8 cellular contexts compared by ENCODE assay signal in genomic region chr18:50967714-50968661, GRCh38. TPM values are rescaled to one million over a fixed set of nuclear protein-coding genes. Genes with fewer than 3 reads are reported as not detected.
DNase-seq lines count a peak whose midpoint lies in the region; ATAC-seq and TF ChIP-seq lines count a peak whose summit lies in the region.

A gene with protein sequence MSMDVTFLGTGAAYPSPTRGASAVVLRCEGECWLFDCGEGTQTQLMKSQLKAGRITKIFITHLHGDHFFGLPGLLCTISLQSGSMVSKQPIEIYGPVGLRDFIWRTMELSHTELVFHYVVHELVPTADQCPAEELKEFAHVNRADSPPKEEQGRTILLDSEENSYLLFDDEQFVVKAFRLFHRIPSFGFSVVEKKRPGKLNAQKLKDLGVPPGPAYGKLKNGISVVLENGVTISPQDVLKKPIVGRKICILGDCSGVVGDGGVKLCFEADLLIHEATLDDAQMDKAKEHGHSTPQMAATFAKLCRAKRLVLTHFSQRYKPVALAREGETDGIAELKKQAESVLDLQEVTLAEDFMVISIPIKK (plus strand): TSS chr18:50968040. CDS start chr18:50974405, 6,365 bp downstream.

- no peaks in the 10 kb centered on the region for H3K27me3 Mint-ChIP-seq in IgD-negative memory B cell
- H3K27me3 Mint-ChIP-seq in naive thymus-derived CD8-positive, alpha-beta T cell, result no peaks in the 10 kb centered on the region

- H3K27ac Mint-ChIP-seq in IgD-negative memory B cell, result peak within 1 kb of the TSS; percentile 88 to 94 (median 90)
- H3K27ac Mint-ChIP-seq in naive thymus-derived CD8-positive, alpha-beta T cell, result peak within 1 kb of the TSS; percentile 61 to 98 (median 96)

- peak; percentile 93 to 95 for TF ChIP-seq POLR2A in Peyer's patch (IDR thresholded peaks at IDR 0.05)

- DNase-seq in DMS79 (lab: John Stamatoyannopoulos, UW), result peak; percentile 48
- DNase-seq in Peyer's patch, result peak; percentile 67 to 88 (median 86)
- DNase-seq in activated T-helper 1 cell treated with anti-CD3 and anti-CD28 coated beads, Interleukin-2, amount 50 U/mL, for 16 hours (ENCODE audit: low read depth in 1 of 2, low spot score in 1 of 2), result peak; percentile 34 to 45
- peak; percentile 88 for DNase-seq in fibroblast of gingiva (ENCODE audit: low read depth)
- peak; percentile 32 to 75 (median 62) for DNase-seq in naive thymus-derived CD8-positive, alpha-beta T cell
- peak; percentile 25 to 69 (median 58) for DNase-seq in stimulated activated naive CD4-positive, alpha-beta T cell (lab: John Stamatoyannopoulos, UW)

- H3K4me1 Mint-ChIP-seq in IgD-negative memory B cell, result peaks cover 9 to 21% (median 13%) of the 10 kb centered on the region in 3 donors
- peaks cover 16 to 32% (median 25%) of the 10 kb centered on the region in 4 donors for H3K4me1 Mint-ChIP-seq in naive thymus-derived CD8-positive, alpha-beta T cell

- H3K27ac ChIP-seq in Peyer's patch, result peak within 1 kb of the TSS; percentile 92 to 99 (median 95)

- peak within 1 kb of the TSS; percentile 72 to 97 (median 80) for H3K4me3 ChIP-seq in Peyer's patch

- peaks cover 6% of the 10 kb centered on the region for H3K36me3 Mint-ChIP-seq in IgD-negative memory B cell
- H3K36me3 Mint-ChIP-seq in naive thymus-derived CD8-positive, alpha-beta T cell, result peaks cover 0 to 11% (median 9%) of the 10 kb centered on the region in 3 donors

- H3K4me1 ChIP-seq in Peyer's patch, result peaks cover 0 to 18% (median 0%) of the 10 kb centered on the region in 4 donors

- TF ChIP-seq CTCF in Peyer's patch (IDR thresholded peaks at IDR 0.05), result no peak

- H3K27me3 ChIP-seq in Peyer's patch, result no peaks in the 10 kb centered on the region

- H3K9me3 ChIP-seq in Peyer's patch, result no peaks in the 10 kb centered on the region

- no peaks in the 10 kb centered on the region for H3K36me3 ChIP-seq in Peyer's patch

- ATAC-seq in GM21529 (IDR thresholded peaks at IDR 0.05; ENCODE audit: unreplicated experiment), result peak; percentile 95
- ATAC-seq in naive thymus-derived CD8-positive, alpha-beta T cell, result peak; percentile 87 to 89

- peaks cover 2 to 8% (median 6%) of the 10 kb centered on the region in 3 donors for H3K9me3 Mint-ChIP-seq in IgD-negative memory B cell
- H3K9me3 Mint-ChIP-seq in naive thymus-derived CD8-positive, alpha-beta T cell, result peaks cover 8 to 15% (median 11%) of the 10 kb centered on the region in 9 donors

- POLR2A ChIA-PET in naive thymus-derived CD8-positive, alpha-beta T cell (lab: Charles Lee), result interaction anchor here (0.6 to 4.6 kb wide), 17 partner anchors 9 to 686 kb away, joined by 3 to 84 read pairs (median 4); partner anchors contain the start of genes MBD1, ME2, MEX3C and MRO

- H3K4me3 Mint-ChIP-seq in IgD-negative memory B cell, result peak within 1 kb of the TSS; percentile 90 to 98 (median 95)
- H3K4me3 Mint-ChIP-seq in naive thymus-derived CD8-positive, alpha-beta T cell, result peak within 1 kb of the TSS; percentile 72 to 97 (median 94)

RNA-seq across cellular contexts. Expression of the gene that starts here (rescaled TPM):
- 13.3 TPM for polyA plus RNA-seq in IgD-negative memory B cell
- 10 to 100 TPM in 1 of 4 donors, 1 to 10 TPM in 3; 7.1 to 15.5 (median 8.5) TPM for total RNA-seq in Peyer's patch
- total RNA-seq in naive thymus-derived CD8-positive, alpha-beta T cell, result 10 to 100 TPM; 14.3 to 17.9 TPM
- 10 to 100 TPM; 12.6 to 19.9 (median 15.0) TPM for polyA plus RNA-seq in naive thymus-derived CD8-positive, alpha-beta T cell

Comparison
In these comparisons a context has a peak if more than half of its experiments do, and no peak if none do; other contexts are left out.
1. Peak in every context shown above with its lines: DNase-seq, ATAC-seq, H3K4me3 ChIP-seq and H3K27ac ChIP-seq.